In the genomic region with DNA sequence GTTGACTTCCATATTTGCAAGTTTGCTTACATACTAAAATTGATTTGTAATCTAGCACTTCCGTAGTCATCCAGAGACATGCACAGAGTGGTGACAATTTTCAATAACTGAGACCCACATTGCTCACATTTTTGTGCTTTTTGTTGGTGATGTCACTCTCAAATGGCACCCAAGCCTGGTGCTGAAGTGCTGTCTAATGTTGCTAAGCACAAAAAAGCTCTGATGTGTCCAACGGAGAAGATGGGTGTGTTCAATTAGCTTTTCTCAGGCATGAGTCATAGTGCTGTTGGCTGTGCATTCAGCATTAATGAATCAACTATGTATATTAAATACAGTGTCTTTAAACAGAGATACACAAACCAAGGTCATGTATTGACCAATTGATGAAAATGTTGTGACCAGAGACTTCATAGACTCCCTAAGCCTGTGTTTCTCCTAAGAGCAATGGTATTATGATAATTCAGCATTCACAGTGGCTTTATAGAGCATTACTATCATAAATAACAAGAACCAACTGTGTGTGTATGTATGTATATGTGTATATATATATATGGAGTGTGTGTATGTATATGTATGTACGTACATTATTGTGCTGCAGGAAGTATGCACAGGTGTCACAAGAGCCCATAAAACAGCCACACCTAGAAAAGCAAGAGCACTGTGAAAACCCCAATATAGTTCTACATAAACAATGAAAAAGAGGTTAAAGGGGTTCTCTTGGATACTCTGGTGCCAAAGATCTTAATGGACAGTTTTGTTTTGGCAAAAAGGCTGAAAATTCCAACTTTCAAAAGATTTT, we compare ENCODE assay signal across 19 cellular contexts. TPM values are rescaled to one million over a fixed set of nuclear protein-coding genes. Genes with fewer than 3 reads are reported as not detected.
DNase-seq lines count a peak whose midpoint lies in the region; ATAC-seq and TF ChIP-seq lines count a peak whose summit lies in the region.
"Had no signal": no experiment of that assay in that cellular context is flagged by ENCODE, and none has a peak within 500 bp of the region (broad histone marks: within the 10 kb centered on the region; RNA-seq: fewer than 3 reads in every experiment).

No MANE protein-coding gene starts in this region.

- 82% methylated on average over 1 of the region's 3 CpGs for WGBS in mesenchymal stem cell

- no peak overlapping the region for H4K91ac ChIP-seq in mesenchymal stem cell (ENCODE audit: low read length)

- H3K27ac ChIP-seq in RWPE2 (ENCODE audit: poor library complexity, severe bottlenecking) (no peak overlapping the region), mesenchymal stem cell (ENCODE audit: low read length, poor library complexity, severe bottlenecking) (no peak overlapping the region)
- H3K27ac ChIP-seq: 22Rv1, Peyer's patch had no signal

- H3K23ac ChIP-seq in mesenchymal stem cell (ENCODE audit: low read length in 2 of 2), result no peak overlapping the region

- H3K79me1 ChIP-seq in mesenchymal stem cell (replicated peaks; ENCODE audit: low read length, poor library complexity, severe bottlenecking), result no peaks in the 10 kb centered on the region

- no peak overlapping the region for H2AK5ac ChIP-seq in mesenchymal stem cell (ENCODE audit: low read length, severe bottlenecking)

- no peaks in the 10 kb centered on the region for H3K9me3 ChIP-seq in RWPE2 (ENCODE audit: severe bottlenecking)
- no peaks in the 10 kb centered on the region for H3K9me3 ChIP-seq in mesenchymal stem cell (ENCODE audit: control insufficient read depth, low read length)
- H3K9me3 ChIP-seq: BE2C, Peyer's patch had no signal

- H3K9ac ChIP-seq in mesenchymal stem cell (ENCODE audit: low read length), result no peak overlapping the region

- H3K4me1 Mint-ChIP-seq in immature natural killer cell, result no peaks in the 10 kb centered on the region

- no peak overlapping the region for H3K4me3 Mint-ChIP-seq in immature natural killer cell
- H3K4me3 Mint-ChIP-seq: CD4-positive, alpha-beta T cell had no signal

- H3K14ac ChIP-seq in mesenchymal stem cell (ENCODE audit: low read length in 2 of 2), result no peak overlapping the region

- no peak overlapping the region for H4K8ac ChIP-seq in mesenchymal stem cell (ENCODE audit: low read length)

- no peak overlapping the region for H3K18ac ChIP-seq in mesenchymal stem cell (ENCODE audit: low read depth in 1 of 2, low read length in 2 of 2)

- no peak overlapping the region for H2BK12ac ChIP-seq in mesenchymal stem cell (ENCODE audit: low read length in 2 of 2)

- no peak overlapping the region for H3K4ac ChIP-seq in mesenchymal stem cell (ENCODE audit: low read depth in 1 of 2, low read length in 2 of 2)

- H3K36me3 ChIP-seq in RWPE2 (ENCODE audit: low read depth) (no peaks in the 10 kb centered on the region), mesenchymal stem cell (ENCODE audit: control insufficient read depth in 1 of 2, insufficient read depth in 2 of 2, low read depth in 1 of 2, low read length in 2 of 2) (no peaks in the 10 kb centered on the region), H7 (replicated peaks; ENCODE audit: control insufficient read depth, insufficient read depth, low read length) (no peaks in the 10 kb centered on the region)
- H3K36me3 ChIP-seq: BE2C, Peyer's patch had no signal

- H3K4me1 ChIP-seq in RWPE2 (ENCODE audit: insufficient read depth, poor library complexity, severe bottlenecking) (no peaks in the 10 kb centered on the region), mesenchymal stem cell (ENCODE audit: control insufficient read depth, insufficient read depth, low read depth, low read length) (no peaks in the 10 kb centered on the region)
- H3K4me1 ChIP-seq: BE2C, Peyer's patch had no signal

- no peaks in the 10 kb centered on the region for H3K36me3 Mint-ChIP-seq in immature natural killer cell

- no peak overlapping the region for H3K4me2 ChIP-seq in mesenchymal stem cell (ENCODE audit: low read length, poor library complexity, severe bottlenecking)

- no peak overlapping the region for H2BK5ac ChIP-seq in mesenchymal stem cell (ENCODE audit: low read depth, low read length, poor library complexity, severe bottlenecking)

- ATAC-seq in RWPE2 (ENCODE audit: low read depth), result peak; percentile 61; the same call in 2 of the 3 replicates
- peak; percentile 75 for ATAC-seq in esophagus mucosa
- no peak for ATAC-seq in GM18498 (IDR thresholded peaks at IDR 0.05; ENCODE audit: unreplicated experiment)

- H2BK15ac ChIP-seq in mesenchymal stem cell (ENCODE audit: low read depth, poor library complexity, severe bottlenecking), result no peak overlapping the region

- no peak for TF ChIP-seq CTCF in RWPE2 (IDR thresholded peaks at IDR 0.05; ENCODE audit: poor library complexity, severe bottlenecking)

- H3K27ac Mint-ChIP-seq in immature natural killer cell, result no peak overlapping the region
- H3K27ac Mint-ChIP-seq: CD4-positive, alpha-beta T cell had no signal

- peaks cover 0 to 11% (median under 1%) of the 10 kb centered on the region in 6 donors for H3K9me3 Mint-ChIP-seq in immature natural killer cell
- H3K9me3 Mint-ChIP-seq: CD4-positive, alpha-beta T cell had no signal

- DNase-seq in DMS53 (lab: John Stamatoyannopoulos, UW) (peak; percentile 19), DMS53 treated with DMSO at 0.1 percent for 48 hours (lab: John Stamatoyannopoulos, UW; ENCODE audit: unreplicated experiment) (no peak), RWPE2 (ENCODE audit: low spot score) (no peak), mesenchymal stem cell (peak; percentile 0), H7 (no peak), immature natural killer cell (no peak)
- DNase-seq: BE2C; CD4-positive, alpha-beta T cell; GF-D8; Karpas-422; NCI-H1105 treated with DMSO at 0.1 percent for 48 hours; NCI-H187; NCI-H510A; Peyer's patch; SHP77 treated with DMSO at 0.1 percent for 48 hours had no signal

- H2AFZ ChIP-seq in mesenchymal stem cell (ENCODE audit: low read depth, low read length), result no peak overlapping the region

- H3K4me3 ChIP-seq in RWPE2 (ENCODE audit: severe bottlenecking) (no peak overlapping the region), mesenchymal stem cell (ENCODE audit: insufficient read depth in 1 of 2, low read depth in 1 of 2, low read length in 2 of 2) (no peak overlapping the region), H7 (ENCODE audit: insufficient read depth, low read depth, low read length) (no peak overlapping the region)
- H3K4me3 ChIP-seq: Peyer's patch had no signal

- peaks cover 0 to 2% (median 0%) of the 10 kb centered on the region in 3 donors for H3K27me3 Mint-ChIP-seq in immature natural killer cell (ENCODE audit: low read depth in 3 of 3)
- H3K27me3 Mint-ChIP-seq: CD4-positive, alpha-beta T cell had no signal

- no peak overlapping the region for H2BK120ac ChIP-seq in mesenchymal stem cell (ENCODE audit: low read depth, low read length)

- H3K27me3 ChIP-seq in RWPE2 (ENCODE audit: insufficient read depth, poor library complexity, severe bottlenecking), result no peaks in the 10 kb centered on the region
- no peaks in the 10 kb centered on the region for H3K27me3 ChIP-seq in mesenchymal stem cell (ENCODE audit: control insufficient read depth in 1 of 2, insufficient read depth in 1 of 2, low read length in 2 of 2)
- no peaks in the 10 kb centered on the region for H3K27me3 ChIP-seq in H7 (ENCODE audit: control insufficient read depth, insufficient read depth, low read length)
- H3K27me3 ChIP-seq: BE2C, Peyer's patch had no signal

RNA-seq across cellular contexts. Expression of gene VCX3B, which starts 31.1 kb away (rescaled TPM):
- total RNA-seq in esophagus mucosa, result not detected
- polyA plus RNA-seq in mesenchymal stem cell (2013, experiment 1 of 2), result not detected
- polyA plus RNA-seq in mesenchymal stem cell (2013, experiment 2 of 2), result not detected
- total RNA-seq in H7 (2014; rRNA removed; shearing (Covaris generic)), result not detected in 2 replicates
- not detected for polyA plus RNA-seq in immature natural killer cell
- total RNA-seq: CD4-positive, alpha-beta T cell; Peyer's patch had no signal
- polyA plus RNA-seq: AG04450 had no signal

Comparison
In these comparisons a context has a peak if more than half of its experiments do, and no peak if none do; other contexts are left out.
1. DNase-seq: peak in DMS53 (single experiment) and mesenchymal stem cell (single experiment); none in DMS53 treated with DMSO at 0.1 percent for 48 hours (single experiment), RWPE2 (single experiment), H7 (single experiment) and immature natural killer cell (0 of 3).